ENCODE assay signal across 8 cellular contexts in the genomic region with DNA sequence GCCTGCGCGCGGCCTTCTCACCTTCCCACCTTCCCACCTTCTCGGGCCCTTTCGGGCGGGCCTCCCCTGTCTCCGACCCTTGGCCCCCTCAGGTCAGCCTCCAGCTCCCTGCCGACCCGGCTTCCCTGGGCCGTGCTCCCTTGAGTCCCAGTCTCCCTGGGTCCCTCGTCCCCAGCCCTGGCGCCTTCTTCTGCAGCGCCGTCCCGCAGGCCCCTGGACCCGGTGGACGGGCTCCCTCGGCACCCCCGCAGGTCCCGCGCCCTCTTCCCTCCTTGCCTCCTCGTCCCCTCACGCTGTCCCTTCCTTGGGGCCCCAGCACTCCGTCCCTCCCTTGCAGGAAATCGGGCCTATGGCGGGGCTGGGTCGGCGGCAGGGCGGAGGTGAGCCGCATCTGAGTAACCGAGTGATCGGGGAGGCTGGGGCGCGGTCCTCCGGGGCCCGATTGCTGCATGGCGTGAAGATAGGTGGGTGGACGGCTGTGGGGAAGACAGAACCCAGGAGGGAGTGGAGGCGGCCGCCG. TPM values are rescaled to one million over a fixed set of nuclear protein-coding genes. Genes with fewer than 3 reads are reported as not detected.
DNase-seq lines count a peak whose midpoint lies in the region; ATAC-seq and TF ChIP-seq lines count a peak whose summit lies in the region.

No MANE protein-coding gene starts in this region.

- H3K9me3 Mint-ChIP-seq in activated naive CD4-positive, alpha-beta T cell treated with anti-CD3 and anti-CD28 coated beads, Interleukin-2, amount 10 ng/mL, durations not matched to agents 7 days and 5 days: no peaks in the 10 kb centered on the region

- H3K36me3 ChIP-seq in Loucy (ENCODE audit: insufficient read depth, low read length) (peaks cover 14% of the 10 kb centered on the region; the same call in 1 of the 2 replicates), gastrocnemius medialis (peaks cover 0 to 2% of the 10 kb centered on the region in 2 donors)

- no peaks in the 10 kb centered on the region for H3K9me3 ChIP-seq in Loucy (ENCODE audit: insufficient read depth, low read depth, low read length)
- no peaks in the 10 kb centered on the region for H3K9me3 ChIP-seq in gastrocnemius medialis

- H4K20me1 ChIP-seq in Loucy (ENCODE audit: insufficient read depth, low read length, poor library complexity, severe bottlenecking): peaks cover 52% of the 10 kb centered on the region

- H3K4me2 ChIP-seq in Loucy (ENCODE audit: low read depth, low read length, poor library complexity, severe bottlenecking): peak overlapping the region; percentile 81

- peak overlapping the region; percentile 99 for H3K4me3 ChIP-seq in AG09309 (ENCODE audit: control insufficient read depth, low read depth, low read length)
- H3K4me3 ChIP-seq in Loucy (ENCODE audit: low read length, poor library complexity, severe bottlenecking): peak overlapping the region; percentile 97
- peak overlapping the region; percentile 80 to 100 (median 88) for H3K4me3 ChIP-seq in gastrocnemius medialis

- 0 out of 2 replicates have a peak, but pooled peaks cover 3% of the 10 kb centered on the region for H3F3A ChIP-seq in Loucy (ENCODE audit: low read depth)

- no peaks in the 10 kb centered on the region for H3K9me2 ChIP-seq in Loucy (replicated peaks; ENCODE audit: low read depth, low read length)

- TF ChIP-seq CTCF in AG09309 (IDR thresholded peaks at IDR 0.05; ENCODE audit: control insufficient read depth, insufficient read depth, low read depth, low read length, missing control alignments) (no peak), Loucy (conservative IDR thresholded peaks at IDR 0.05; ENCODE audit: low read length) (no peak), gastrocnemius medialis (IDR thresholded peaks at IDR 0.05 in 4 of 5, conservative IDR thresholded peaks at IDR 0.05 in 1 of 5) (no peak)

- CTCF ChIA-PET in activated naive CD4-positive, alpha-beta T cell treated with anti-CD3 and anti-CD28 coated beads, Interleukin-2, amount 10 ng/mL, durations not matched to agents 7 days and 5 days (lab: Charles Lee): no interaction called here

- H3K27ac Mint-ChIP-seq in activated naive CD4-positive, alpha-beta T cell treated with anti-CD3 and anti-CD28 coated beads, Interleukin-2, amount 10 ng/mL, durations not matched to agents 7 days and 5 days: peak overlapping the region; percentile 99

- H3K9ac ChIP-seq in Loucy (ENCODE audit: low read depth, low read length, poor library complexity, severe bottlenecking): peak overlapping the region; percentile 99

- H3K27me3 Mint-ChIP-seq in activated naive CD4-positive, alpha-beta T cell treated with anti-CD3 and anti-CD28 coated beads, Interleukin-2, amount 10 ng/mL, durations not matched to agents 7 days and 5 days: no peaks in the 10 kb centered on the region

- 0 out of 2 replicates have a peak overlapping the region, but pooled peaks have one; percentile 35 for H2AFZ ChIP-seq in Loucy (ENCODE audit: low read length)

- no peak for DNase-seq in AG09309 (ENCODE audit: low read depth)
- DNase-seq in activated naive CD4-positive, alpha-beta T cell treated with anti-CD3 and anti-CD28 coated beads, Interleukin-2, amount 10 ng/mL, durations not matched to agents 7 days and 5 days: peak; percentile 65
- peak; percentile 45 for DNase-seq in left cardiac atrium
- DNase-seq in gastrocnemius medialis: no peak
- DNase-seq in NCI-H1105 treated with DMSO at 0.1 percent for 48 hours (lab: John Stamatoyannopoulos, UW): no peak
- DNase-seq in ureter (ENCODE audit: low spot score): no peak

- peaks cover 39% of the 10 kb centered on the region for H3K4me1 ChIP-seq in Loucy (ENCODE audit: insufficient read depth, low read length, poor library complexity, severe bottlenecking)
- peaks cover 53 to 57% of the 10 kb centered on the region in 2 donors for H3K4me1 ChIP-seq in gastrocnemius medialis

- peak overlapping the region; percentile 93 to 100 (median 96) for H3K27ac ChIP-seq in gastrocnemius medialis

- peaks cover 32% of the 10 kb centered on the region for H3K36me3 Mint-ChIP-seq in activated naive CD4-positive, alpha-beta T cell treated with anti-CD3 and anti-CD28 coated beads, Interleukin-2, amount 10 ng/mL, durations not matched to agents 7 days and 5 days

- no peak for TF ChIP-seq POLR2A in gastrocnemius medialis (IDR thresholded peaks at IDR 0.05)

- peaks cover 73% of the 10 kb centered on the region for H3K79me2 ChIP-seq in Loucy (ENCODE audit: insufficient read depth, low read length)

- intact Hi-C loops in left cardiac atrium (cut with DNase I) (no loop called here), gastrocnemius medialis (cut with DNase I; ENCODE audit: low total_unique reads) (loop anchor here (1.0 to 10.0 kb wide), 4 partner anchors 72 to 315 kb away; a partner anchor contains a TSS)

- peaks cover 58% of the 10 kb centered on the region for H3K4me1 Mint-ChIP-seq in activated naive CD4-positive, alpha-beta T cell treated with anti-CD3 and anti-CD28 coated beads, Interleukin-2, amount 10 ng/mL, durations not matched to agents 7 days and 5 days

- in situ Hi-C loops in gastrocnemius medialis (cut with MboI; ENCODE audit: low sequenced_read_pairs in 4 of 4): no loop called here

- H3K27me3 ChIP-seq in Loucy (ENCODE audit: insufficient read depth, low read length, poor library complexity, severe bottlenecking) (no peaks in the 10 kb centered on the region), gastrocnemius medialis (no peaks in the 10 kb centered on the region)

- peak overlapping the region; percentile 94 for H3K4me3 Mint-ChIP-seq in activated naive CD4-positive, alpha-beta T cell treated with anti-CD3 and anti-CD28 coated beads, Interleukin-2, amount 10 ng/mL, durations not matched to agents 7 days and 5 days

- ATAC-seq in GM21515 (IDR thresholded peaks at IDR 0.05; ENCODE audit: unreplicated experiment) (peak; percentile 7), left cardiac atrium (peak; percentile 11 to 30), gastrocnemius medialis (peak; percentile 3 to 17)

RNA-seq across cellular contexts. Expression of a gene that starts 7.6 kb away (rescaled TPM):
- total RNA-seq in left cardiac atrium: 10 to 100 TPM; 31.3 to 41.6 TPM
- 10 to 100 TPM; 28.9 to 47.1 (median 29.2) TPM for total RNA-seq in gastrocnemius medialis
- total RNA-seq in ureter: 36.5 TPM

RNA-seq across cellular contexts. Expression of a gene that starts 7.8 kb away (rescaled TPM):
- total RNA-seq in left cardiac atrium (100 to 1,000 TPM; 814 to 826 TPM), gastrocnemius medialis (1,000 to 10,000 TPM; 2,099 to 2,608 (median 2,478) TPM), ureter (1,601 TPM)

RNA-seq across cellular contexts. Expression of a gene that starts 16.3 kb away (rescaled TPM):
- total RNA-seq in left cardiac atrium (not detected), gastrocnemius medialis (not detected), ureter (not detected)

Comparison
In these comparisons a context has a peak if more than half of its experiments do, and no peak if none do; other contexts are left out.
1. DNase-seq: peak in activated naive CD4-positive, alpha-beta T cell treated with anti-CD3 and anti-CD28 coated beads, Interleukin-2, amount 10 ng/mL, durations not matched to agents 7 days and 5 days (single experiment) and left cardiac atrium (single experiment); none in AG09309 (single experiment), gastrocnemius medialis (0 of 2), NCI-H1105 treated with DMSO at 0.1 percent for 48 hours (single experiment) and ureter (single experiment).
2. Peak in every context shown above with its lines, with median percentiles within 50 percentile points of each other: H3K4me3 ChIP-seq and ATAC-seq.